ENCODE assay signal across 25 cellular contexts in genomic region chr21:15728046-15728445, GRCh38.
"Had no signal": no experiment of that assay in that cellular context is flagged by ENCODE, and none has a peak within 500 bp of the region (broad histone marks: within the 10 kb centered on the region; RNA-seq: fewer than 3 reads in every experiment).

No MANE protein-coding gene starts in this region.

- H3K27me3 Mint-ChIP-seq: progenitor cell of endocrine pancreas had no signal

- H3K36me3 Mint-ChIP-seq: mesothelial cell of epicardium, naive B cell, natural killer cell had no signal

- ATAC-seq: natural killer cell, sciatic nerve, upper lobe of right lung had no signal

- H2AFZ ChIP-seq: hepatocyte had no signal

- H3K4me3 Mint-ChIP-seq: stimulated activated naive CD8-positive, alpha-beta T cell treated with anti-CD3 and anti-CD28 coated beads, Interleukin-15, Interleukin-2, amounts not matched to agents 100 ng/mL and 50 ng/mL, for 24 hours had no signal

- H3K4me2 ChIP-seq: hepatocyte had no signal

- H3K27me3 ChIP-seq: hepatocyte, ovary, right atrium auricular region, suprapubic skin, tibial artery, upper lobe of right lung had no signal

- H3K9me3 ChIP-seq: left ventricle myocardium inferior, ovary, right atrium auricular region, suprapubic skin, thoracic aorta, tibial artery, upper lobe of right lung had no signal

- H3K27ac Mint-ChIP-seq: progenitor cell of endocrine pancreas; stimulated activated naive CD8-positive, alpha-beta T cell treated with anti-CD3 and anti-CD28 coated beads, Interleukin-15, Interleukin-2, amounts not matched to agents 100 ng/mL and 50 ng/mL, for 24 hours had no signal

- H3K4me3 ChIP-seq: hepatocyte, left ventricle myocardium inferior, lung, ovary, right atrium auricular region, skin epidermis, suprapubic skin, thoracic aorta, tibial artery, upper lobe of right lung had no signal

- H3K36me3 ChIP-seq: left ventricle myocardium inferior, ovary, right atrium auricular region, suprapubic skin, thoracic aorta, tibial artery, upper lobe of right lung had no signal

- DNase-seq: islet precursor cell; left ventricle myocardium inferior; mesendoderm; naive B cell; natural killer cell; ovary; stimulated activated CD4-positive, alpha-beta T cell treated with anti-CD3 and anti-CD28 coated beads, Interleukin-12 subunit alpha, Interleukin-12 subunit beta, amount 100 ng/mL, for 4 hours; stimulated activated CD4-positive, alpha-beta T cell treated with anti-CD3 and anti-CD28 coated beads, Interleukin-15, amount 100 ng/mL, for 24 hours; stimulated activated CD4-positive, alpha-beta T cell treated with anti-CD3 and anti-CD28 coated beads, Interleukin-2, amount 100 ng/mL, for 24 hours; stimulated activated CD4-positive, alpha-beta T cell treated with anti-CD3 and anti-CD28 coated beads, Interleukin-4, amount 100 ng/mL, for 1 hour; stimulated activated naive CD4-positive, alpha-beta T cell; tibial artery; trophoblast cell; upper lobe of right lung had no signal

- FAIRE-seq: urothelium cell line had no signal

- H3K27ac ChIP-seq: hepatocyte, left ventricle myocardium inferior, ovary, right atrium auricular region, skin epidermis, suprapubic skin, thoracic aorta had no signal

- H3K9me3 Mint-ChIP-seq: mesothelial cell of epicardium; naive B cell; natural killer cell; stimulated activated naive CD8-positive, alpha-beta T cell treated with anti-CD3 and anti-CD28 coated beads, Interleukin-15, Interleukin-2, amounts not matched to agents 100 ng/mL and 50 ng/mL, for 24 hours had no signal
